In genomic region chr3:176946169-176946568, GRCh38 we compare ENCODE assay signal across 26 cellular contexts.
"Had no signal": no experiment of that assay in that cellular context is flagged by ENCODE, and none has a peak within 500 bp of the region (broad histone marks: within the 10 kb centered on the region; RNA-seq: fewer than 3 reads in every experiment).

No MANE protein-coding gene starts in this region.

- H3K9me3 ChIP-seq: neutrophil, pancreas, psoas muscle, stomach, thoracic aorta, thyroid gland, tibial nerve, upper lobe of left lung, vagina had no signal

- H3K9me3 Mint-ChIP-seq: naive thymus-derived CD4-positive, alpha-beta T cell; natural killer cell; nephron; stimulated activated effector memory CD8-positive, alpha-beta T cell treated with anti-CD3 and anti-CD28 coated beads, Interleukin-12 subunit alpha, Interleukin-12 subunit beta, amount 100 ng/mL, for 72 hours; stimulated activated naive B cell treated with anti-CD40 and anti-IgM and Interleukin-4, amounts not matched to agents 10 μg/mL and 1 μg/mL and 100 μg/mL, for 72 hours; stimulated activated naive CD8-positive, alpha-beta T cell treated with anti-CD3 and anti-CD28 coated beads, Interleukin-15, Interleukin-2, amounts not matched to agents 100 ng/mL and 50 ng/mL, for 24 hours had no signal

- H3K4me1 Mint-ChIP-seq: naive thymus-derived CD4-positive, alpha-beta T cell; natural killer cell; stimulated activated effector memory CD8-positive, alpha-beta T cell treated with anti-CD3 and anti-CD28 coated beads, Interleukin-12 subunit alpha, Interleukin-12 subunit beta, amount 100 ng/mL, for 72 hours; stimulated activated naive B cell treated with anti-CD40 and anti-IgM and Interleukin-4, amounts not matched to agents 10 μg/mL and 1 μg/mL and 100 μg/mL, for 72 hours had no signal

- H3K36me3 ChIP-seq: neutrophil, pancreas, stomach, thoracic aorta, thyroid gland, tibial nerve, upper lobe of left lung, vagina had no signal

- H3K4me3 ChIP-seq: pancreas, psoas muscle, skin epidermis, smooth muscle cell, stomach, thoracic aorta, thyroid gland, tibial nerve, upper lobe of left lung, vagina had no signal

- H3K4me1 ChIP-seq: pancreas, stomach, thyroid gland, tibial nerve, upper lobe of left lung, vagina had no signal

- DNase-seq: naive thymus-derived CD4-positive, alpha-beta T cell; natural killer cell; pancreas; psoas muscle; right cardiac atrium; stimulated activated CD4-positive, alpha-beta T cell treated with anti-CD3 and anti-CD28 coated beads, Interleukin-15, amount 100 ng/mL, for 24 hours; stimulated activated CD4-positive, alpha-beta T cell treated with anti-CD3 and anti-CD28 coated beads, Interleukin-2, amount 100 ng/mL, for 24 hours; stimulated activated CD4-positive, alpha-beta T cell treated with anti-CD3 and anti-CD28 coated beads, Interleukin-2, amount 100 ng/mL, for 48 hours; stimulated activated CD4-positive, alpha-beta T cell treated with anti-CD3 and anti-CD28 coated beads, Interleukin-4, amount 100 ng/mL, for 24 hours; stimulated activated naive B cell treated with anti-CD40 and anti-IgM and Interleukin-4, amounts not matched to agents 10 μg/mL and 1 μg/mL and 100 μg/mL, for 72 hours; stimulated activated naive CD4-positive, alpha-beta T cell treated with Interleukin-2 at 50 U/mL for 16 hours; stomach; thyroid gland; trophoblast cell; upper lobe of left lung had no signal

- FAIRE-seq: pancreas, urothelium cell line had no signal

- H3K4me3 Mint-ChIP-seq: naive thymus-derived CD4-positive, alpha-beta T cell; natural killer cell; nephron; stimulated activated effector memory CD8-positive, alpha-beta T cell treated with anti-CD3 and anti-CD28 coated beads, Interleukin-12 subunit alpha, Interleukin-12 subunit beta, amount 100 ng/mL, for 72 hours; stimulated activated naive B cell treated with anti-CD40 and anti-IgM and Interleukin-4, amounts not matched to agents 10 μg/mL and 1 μg/mL and 100 μg/mL, for 72 hours; stimulated activated naive CD8-positive, alpha-beta T cell treated with anti-CD3 and anti-CD28 coated beads, Interleukin-15, Interleukin-2, amounts not matched to agents 100 ng/mL and 50 ng/mL, for 24 hours had no signal

- H3K36me3 Mint-ChIP-seq: naive thymus-derived CD4-positive, alpha-beta T cell; natural killer cell; stimulated activated effector memory CD8-positive, alpha-beta T cell treated with anti-CD3 and anti-CD28 coated beads, Interleukin-12 subunit alpha, Interleukin-12 subunit beta, amount 100 ng/mL, for 72 hours; stimulated activated naive B cell treated with anti-CD40 and anti-IgM and Interleukin-4, amounts not matched to agents 10 μg/mL and 1 μg/mL and 100 μg/mL, for 72 hours had no signal

- H3K27ac Mint-ChIP-seq: naive thymus-derived CD4-positive, alpha-beta T cell; natural killer cell; nephron; stimulated activated effector memory CD8-positive, alpha-beta T cell treated with anti-CD3 and anti-CD28 coated beads, Interleukin-12 subunit alpha, Interleukin-12 subunit beta, amount 100 ng/mL, for 72 hours; stimulated activated naive B cell treated with anti-CD40 and anti-IgM and Interleukin-4, amounts not matched to agents 10 μg/mL and 1 μg/mL and 100 μg/mL, for 72 hours; stimulated activated naive CD8-positive, alpha-beta T cell treated with anti-CD3 and anti-CD28 coated beads, Interleukin-15, Interleukin-2, amounts not matched to agents 100 ng/mL and 50 ng/mL, for 24 hours had no signal

- H3K27me3 Mint-ChIP-seq: stimulated activated naive B cell treated with anti-CD40 and anti-IgM and Interleukin-4, amounts not matched to agents 10 μg/mL and 1 μg/mL and 100 μg/mL, for 72 hours; stimulated activated naive CD8-positive, alpha-beta T cell treated with anti-CD3 and anti-CD28 coated beads, Interleukin-15, Interleukin-2, amounts not matched to agents 100 ng/mL and 50 ng/mL, for 24 hours had no signal

- ATAC-seq: naive thymus-derived CD4-positive, alpha-beta T cell; natural killer cell; pancreas; psoas muscle; right cardiac atrium; sciatic nerve; stimulated activated effector memory CD8-positive, alpha-beta T cell treated with anti-CD3 and anti-CD28 coated beads, Interleukin-12 subunit alpha, Interleukin-12 subunit beta, amount 100 ng/mL, for 72 hours; stimulated activated naive B cell treated with anti-CD40 and anti-IgM and Interleukin-4, amounts not matched to agents 10 μg/mL and 1 μg/mL and 100 μg/mL, for 72 hours had no signal

- H3K27me3 ChIP-seq: neutrophil, pancreas, stomach, thyroid gland, tibial nerve, upper lobe of left lung, vagina had no signal

- H3K4me2 ChIP-seq: smooth muscle cell had no signal

- H3K27ac ChIP-seq: neutrophil, pancreas, psoas muscle, skin epidermis, stomach, thoracic aorta, thyroid gland, tibial nerve, upper lobe of left lung, vagina had no signal
